In the genomic region with DNA sequence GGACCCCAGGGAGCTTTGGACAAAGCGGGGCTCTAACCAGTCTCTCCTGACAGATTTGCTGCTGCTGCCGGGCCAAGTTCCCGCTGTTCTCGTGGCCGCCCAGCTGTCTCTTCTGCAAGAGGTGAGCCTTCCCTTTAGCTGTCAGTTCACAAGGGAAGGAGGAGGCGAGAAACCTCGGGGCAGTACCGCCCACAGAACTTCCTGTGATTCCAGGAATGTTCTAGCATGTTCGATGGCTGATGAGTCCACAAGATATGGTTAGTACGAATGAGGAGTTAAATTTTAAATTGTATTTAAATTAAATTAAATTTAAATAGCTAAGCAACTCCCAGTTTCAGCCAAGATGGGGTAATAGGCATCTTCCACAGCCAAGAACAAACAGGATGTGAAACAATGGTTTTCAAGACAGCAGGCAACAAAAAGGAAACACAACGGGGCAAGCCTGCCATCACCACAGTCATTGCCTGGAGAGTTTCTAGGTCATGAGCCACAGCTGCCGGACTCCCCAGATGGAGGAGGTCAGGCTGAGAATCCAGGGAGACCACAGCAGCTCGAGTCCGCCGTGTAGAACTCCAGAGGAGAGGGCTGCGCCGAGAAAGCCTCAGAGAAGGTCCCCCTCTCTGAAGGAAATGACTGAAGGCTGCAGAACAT, we compare ENCODE assay signal across 8 cellular contexts. TPM values are rescaled to one million over a fixed set of nuclear protein-coding genes. Genes with fewer than 3 reads are reported as not detected.
DNase-seq lines count a peak whose midpoint lies in the region; ATAC-seq lines count a peak whose summit lies in the region.

No MANE protein-coding gene starts in this region.

- peaks cover 11% of the 10 kb centered on the region for H3K36me3 Mint-ChIP-seq in activated T-helper 1 cell treated with anti-CD3 and anti-CD28 coated beads, Interleukin-12 subunit alpha, Interleukin-12 subunit beta, Interleukin-2, Interleukin-4 antibody, amounts not matched to agents 30 ng/mL and 10 ng/mL and 1 ng/mL, durations not matched to agents 14 hours and 24 hours and 36 hours (ENCODE audit: low read depth)

- H3K9me3 Mint-ChIP-seq in activated T-helper 1 cell treated with anti-CD3 and anti-CD28 coated beads, Interleukin-12 subunit alpha, Interleukin-12 subunit beta, Interleukin-2, Interleukin-4 antibody, amounts not matched to agents 30 ng/mL and 10 ng/mL and 1 ng/mL, durations not matched to agents 14 hours and 24 hours and 36 hours: no peaks in the 10 kb centered on the region

- H3K4me3 Mint-ChIP-seq in activated T-helper 1 cell treated with anti-CD3 and anti-CD28 coated beads, Interleukin-12 subunit alpha, Interleukin-12 subunit beta, Interleukin-2, Interleukin-4 antibody, amounts not matched to agents 30 ng/mL and 10 ng/mL and 1 ng/mL, durations not matched to agents 14 hours and 24 hours and 36 hours: peak overlapping the region; percentile 76

- no peaks in the 10 kb centered on the region for H3K27me3 Mint-ChIP-seq in activated T-helper 1 cell treated with anti-CD3 and anti-CD28 coated beads, Interleukin-12 subunit alpha, Interleukin-12 subunit beta, Interleukin-2, Interleukin-4 antibody, amounts not matched to agents 30 ng/mL and 10 ng/mL and 1 ng/mL, durations not matched to agents 14 hours and 24 hours and 36 hours (ENCODE audit: insufficient read depth)

- intact Hi-C loops in activated T-helper 1 cell treated with anti-CD3 and anti-CD28 coated beads, Interleukin-12 subunit alpha, Interleukin-12 subunit beta, Interleukin-2, Interleukin-4 antibody, amounts not matched to agents 30 ng/mL and 10 ng/mL and 1 ng/mL, durations not matched to agents 14 hours and 24 hours and 36 hours (cut with micrococcal nuclease): loop anchor here (1.0 kb wide), 1 partner anchor 9 kb away; the partner anchor contains the start of gene TCF25
- intact Hi-C loops in Right ventricle myocardium superior (cut with DNase I): loop anchor here (5.0 to 10.0 kb wide), 2 partner anchors 112 to 159 kb away; partner anchors contain the start of gene SPATA2L

- DNase-seq in NK-92 treated with Interleukin-12 subunit alpha and Interleukin-12 subunit beta, amount 100 ng/mL, for 24 hours (lab: John Stamatoyannopoulos, UW): peak; percentile 13
- DNase-seq in NK-92 (lab: John Stamatoyannopoulos, UW; ENCODE audit: unreplicated experiment): no peak
- DNase-seq in activated T-helper 1 cell treated with anti-CD3 and anti-CD28 coated beads, Interleukin-12 subunit alpha, Interleukin-12 subunit beta, Interleukin-2, Interleukin-4 antibody, amounts not matched to agents 30 ng/mL and 10 ng/mL and 1 ng/mL, durations not matched to agents 14 hours and 24 hours and 36 hours (ENCODE audit: low spot score): peak; percentile 55
- peak; percentile 67 for DNase-seq in Right ventricle myocardium superior
- DNase-seq in stimulated activated naive CD4-positive, alpha-beta T cell (lab: John Stamatoyannopoulos, UW): peak in 4 of 6 experiments; percentile 24 to 60 (median 43)
- DNase-seq in epidermal melanocyte (ENCODE audit: insufficient read length, low spot score): no peak
- DNase-seq in NCI-H345 treated with DMSO at 0.1 percent for 48 hours (lab: John Stamatoyannopoulos, UW; ENCODE audit: unreplicated experiment): no peak

- ATAC-seq in HG03196 (IDR thresholded peaks at IDR 0.05; ENCODE audit: unreplicated experiment) (peak; percentile 73), Right ventricle myocardium superior (ENCODE audit: poor library complexity) (peak; percentile 51)

- H3K4me1 Mint-ChIP-seq in activated T-helper 1 cell treated with anti-CD3 and anti-CD28 coated beads, Interleukin-12 subunit alpha, Interleukin-12 subunit beta, Interleukin-2, Interleukin-4 antibody, amounts not matched to agents 30 ng/mL and 10 ng/mL and 1 ng/mL, durations not matched to agents 14 hours and 24 hours and 36 hours (ENCODE audit: low read depth): peaks cover 33% of the 10 kb centered on the region

- H3K27ac Mint-ChIP-seq in activated T-helper 1 cell treated with anti-CD3 and anti-CD28 coated beads, Interleukin-12 subunit alpha, Interleukin-12 subunit beta, Interleukin-2, Interleukin-4 antibody, amounts not matched to agents 30 ng/mL and 10 ng/mL and 1 ng/mL, durations not matched to agents 14 hours and 24 hours and 36 hours: peak overlapping the region; percentile 97

RNA-seq across cellular contexts. Expression of gene TCF25, which starts 9.5 kb away (rescaled TPM):
- 189 and 201 TPM in 2 replicates for total RNA-seq in activated T-helper 1 cell treated with anti-CD3 and anti-CD28 coated beads, Interleukin-12 subunit alpha, Interleukin-12 subunit beta, Interleukin-2, Interleukin-4 antibody, amounts not matched to agents 30 ng/mL and 10 ng/mL and 1 ng/mL, durations not matched to agents 14 hours and 24 hours and 36 hours
- 83.2 TPM for total RNA-seq in Right ventricle myocardium superior

RNA-seq across cellular contexts. Expression of gene SPIRE2, which starts 35.6 kb away (rescaled TPM):
- 1.5 and 2.7 TPM in 2 replicates for total RNA-seq in activated T-helper 1 cell treated with anti-CD3 and anti-CD28 coated beads, Interleukin-12 subunit alpha, Interleukin-12 subunit beta, Interleukin-2, Interleukin-4 antibody, amounts not matched to agents 30 ng/mL and 10 ng/mL and 1 ng/mL, durations not matched to agents 14 hours and 24 hours and 36 hours
- 1.2 TPM for total RNA-seq in Right ventricle myocardium superior

RNA-seq across cellular contexts. Expression of gene FANCA, which starts 47.4 kb away (rescaled TPM):
- 210 and 221 TPM in 2 replicates for total RNA-seq in activated T-helper 1 cell treated with anti-CD3 and anti-CD28 coated beads, Interleukin-12 subunit alpha, Interleukin-12 subunit beta, Interleukin-2, Interleukin-4 antibody, amounts not matched to agents 30 ng/mL and 10 ng/mL and 1 ng/mL, durations not matched to agents 14 hours and 24 hours and 36 hours
- 1.9 TPM for total RNA-seq in Right ventricle myocardium superior

RNA-seq across cellular contexts. Expression of gene MC1R, which starts 54.8 kb away (rescaled TPM):
- 5.5 and 5.6 TPM in 2 replicates for total RNA-seq in activated T-helper 1 cell treated with anti-CD3 and anti-CD28 coated beads, Interleukin-12 subunit alpha, Interleukin-12 subunit beta, Interleukin-2, Interleukin-4 antibody, amounts not matched to agents 30 ng/mL and 10 ng/mL and 1 ng/mL, durations not matched to agents 14 hours and 24 hours and 36 hours
- 1.1 TPM for total RNA-seq in Right ventricle myocardium superior

RNA-seq across cellular contexts. Expression of gene TUBB3, which starts 59.3 kb away (rescaled TPM):
- 2.0 and 2.6 TPM in 2 replicates for total RNA-seq in activated T-helper 1 cell treated with anti-CD3 and anti-CD28 coated beads, Interleukin-12 subunit alpha, Interleukin-12 subunit beta, Interleukin-2, Interleukin-4 antibody, amounts not matched to agents 30 ng/mL and 10 ng/mL and 1 ng/mL, durations not matched to agents 14 hours and 24 hours and 36 hours
- 1.8 TPM for total RNA-seq in Right ventricle myocardium superior

Comparison
In these comparisons a context has a peak if more than half of its experiments do, and no peak if none do; other contexts are left out.
1. DNase-seq: peak in NK-92 treated with Interleukin-12 subunit alpha and Interleukin-12 subunit beta, amount 100 ng/mL, for 24 hours (single experiment), activated T-helper 1 cell treated with anti-CD3 and anti-CD28 coated beads, Interleukin-12 subunit alpha, Interleukin-12 subunit beta, Interleukin-2, Interleukin-4 antibody, amounts not matched to agents 30 ng/mL and 10 ng/mL and 1 ng/mL, durations not matched to agents 14 hours and 24 hours and 36 hours (single experiment), Right ventricle myocardium superior (single experiment) and stimulated activated naive CD4-positive, alpha-beta T cell (4 of 6); none in NK-92 (single experiment), epidermal melanocyte (single experiment) and NCI-H345 treated with DMSO at 0.1 percent for 48 hours (single experiment).
2. RNA of gene FANCA, which starts 47.4 kb away (total RNA-seq): 210 to 221 TPM in activated T-helper 1 cell treated with anti-CD3 and anti-CD28 coated beads, Interleukin-12 subunit alpha, Interleukin-12 subunit beta, Interleukin-2, Interleukin-4 antibody, amounts not matched to agents 30 ng/mL and 10 ng/mL and 1 ng/mL, durations not matched to agents 14 hours and 24 hours and 36 hours; 1.9 TPM in Right ventricle myocardium superior (single experiment); every median in the first group is over 10 times any median in the second.